ENCODE assay signal across 10 cellular contexts in genomic region chr15:92887869-92888268, GRCh38. TPM values are rescaled to one million over a fixed set of nuclear protein-coding genes. Genes with fewer than 3 reads are reported as not detected.
A peak's percentile ranks its signal among the peaks of the same experiment; 100 is the strongest.
DNase-seq lines count a peak whose midpoint lies in the region; ATAC-seq and TF ChIP-seq lines count a peak whose summit lies in the region.
"Had no signal": no experiment of that assay in that cellular context is flagged by ENCODE, and none has a peak within 500 bp of the region (broad histone marks: within the 10 kb centered on the region; RNA-seq: fewer than 3 reads in every experiment).

No MANE protein-coding gene starts in this region.

- intact Hi-C loops in Panc1 (cut with micrococcal nuclease; ENCODE audit: unreplicated experiment): no loop called here

- peak overlapping the region in 2 of 3 donors; percentile 9 to 59 for H3K27ac Mint-ChIP-seq in CD4-positive, CD25-positive, alpha-beta regulatory T cell
- H3K27ac Mint-ChIP-seq in endothelial cell (ENCODE audit: unreplicated experiment) (peak overlapping the region; percentile 68), WTC11 (no peak overlapping the region)

- no peak for ATAC-seq in CD4-positive, CD25-positive, alpha-beta regulatory T cell (ENCODE audit: low read depth in 2 of 2)
- ATAC-seq in Panc1: no peak
- ATAC-seq in WTC11: no peak
- ATAC-seq in GM21737 (IDR thresholded peaks at IDR 0.05; ENCODE audit: unreplicated experiment): no peak
- no peak for ATAC-seq in GM18868 (IDR thresholded peaks at IDR 0.05; ENCODE audit: unreplicated experiment)
- ATAC-seq: body of pancreas had no signal

- POLR2A ChIA-PET in Panc1 (lab: Charles Lee): interaction anchor here (0.6 to 1.0 kb wide), 3 partner anchors 82 to 92 kb away, joined by 3 to 5 read pairs (median 3); no protein-coding TSS in a partner anchor
- POLR2A ChIA-PET in WTC11 (lab: Charles Lee): interaction anchor here (1.0 kb wide), 1 partner anchor 79 kb away, joined by 4 read pairs; no protein-coding TSS in a partner anchor

- in situ Hi-C loops in Panc1 (cut with HindIII; ENCODE audit: low pct_unique_long_range_greater_than_20kb, low sequenced_read_pairs): no loop called here

- no TSS peak for BruUV-seq in Panc1 (replicated peaks; lab: Mats Ljungman, UMichigan)

- peaks cover 20% of the 10 kb centered on the region for H4K20me1 ChIP-seq in osteoblast (ENCODE audit: insufficient read depth, low read length)

- H3K27ac ChIP-seq in CD4-positive, CD25-positive, alpha-beta regulatory T cell (ENCODE audit: insufficient read depth, low read length, poor library complexity, severe bottlenecking): peak overlapping the region; percentile 100
- H3K27ac ChIP-seq in Panc1 (ENCODE audit: low read length) (peak overlapping the region; percentile 32; the same call in 1 of the 2 replicates), osteoblast (ENCODE audit: low read depth, low read length) (peak overlapping the region; percentile 90)

- peak overlapping the region; percentile 100 for H3K4me3 ChIP-seq in CD4-positive, CD25-positive, alpha-beta regulatory T cell (ENCODE audit: low read depth, low read length)
- H3K4me3 ChIP-seq in Panc1 (ENCODE audit: low read depth in 2 of 2, low read length in 2 of 2) (no peak overlapping the region), osteoblast (ENCODE audit: insufficient read depth, low read length) (no peak overlapping the region)
- H3K4me3 ChIP-seq: body of pancreas had no signal

- peaks cover 49 to 65% (median 50%) of the 10 kb centered on the region in 4 donors for H3K4me1 Mint-ChIP-seq in CD4-positive, CD25-positive, alpha-beta regulatory T cell
- H3K4me1 Mint-ChIP-seq in endothelial cell (ENCODE audit: unreplicated experiment) (peaks cover 27% of the 10 kb centered on the region), WTC11 (peaks cover 30% of the 10 kb centered on the region)

- H3K9me3 ChIP-seq in CD4-positive, CD25-positive, alpha-beta regulatory T cell (ENCODE audit: control insufficient read depth in 2 of 2, low read length in 2 of 2): no peaks in the 10 kb centered on the region
- H3K9me3 ChIP-seq in Panc1 (ENCODE audit: control insufficient read depth, insufficient read depth, low read depth, low read length): no peaks in the 10 kb centered on the region
- H3K9me3 ChIP-seq in osteoblast (ENCODE audit: low read depth, low read length): no peaks in the 10 kb centered on the region
- H3K9me3 ChIP-seq: body of pancreas had no signal

- H3K4me2 ChIP-seq in osteoblast (ENCODE audit: insufficient read depth, low read length): peak overlapping the region; percentile 93

- peak overlapping the region; percentile 69 to 94 (median 86) for H3K4me3 Mint-ChIP-seq in CD4-positive, CD25-positive, alpha-beta regulatory T cell
- H3K4me3 Mint-ChIP-seq in endothelial cell (ENCODE audit: unreplicated experiment): peak overlapping the region; percentile 54
- no peak overlapping the region for H3K4me3 Mint-ChIP-seq in WTC11

- peaks cover 70% of the 10 kb centered on the region for H3K4me1 ChIP-seq in CD4-positive, CD25-positive, alpha-beta regulatory T cell (ENCODE audit: control insufficient read depth, insufficient read depth, low read length, poor library complexity, severe bottlenecking)
- H3K4me1 ChIP-seq in Panc1 (ENCODE audit: control insufficient read depth, insufficient read depth, low read length): peaks cover 32% of the 10 kb centered on the region; the same call in 1 of the 2 replicates
- peaks cover 23% of the 10 kb centered on the region for H3K4me1 ChIP-seq in osteoblast (ENCODE audit: insufficient read depth, low read length)

- peaks cover 74% of the 10 kb centered on the region for H3K36me3 ChIP-seq in CD4-positive, CD25-positive, alpha-beta regulatory T cell (ENCODE audit: control insufficient read depth, insufficient read depth, low read length)
- H3K36me3 ChIP-seq in Panc1 (ENCODE audit: control insufficient read depth, insufficient read depth, low read length): peaks cover 81% of the 10 kb centered on the region
- peaks cover 61% of the 10 kb centered on the region for H3K36me3 ChIP-seq in osteoblast (ENCODE audit: insufficient read depth, low read length)

- H3K36me3 Mint-ChIP-seq in CD4-positive, CD25-positive, alpha-beta regulatory T cell: peaks cover 67% of the 10 kb centered on the region
- H3K36me3 Mint-ChIP-seq in endothelial cell (ENCODE audit: low read depth, unreplicated experiment) (peaks cover 50% of the 10 kb centered on the region), WTC11 (peaks cover 84% of the 10 kb centered on the region)

- H3K9me3 Mint-ChIP-seq in CD4-positive, CD25-positive, alpha-beta regulatory T cell: peaks cover 0 to 3% (median 0%) of the 10 kb centered on the region in 7 donors
- H3K9me3 Mint-ChIP-seq in endothelial cell (ENCODE audit: unreplicated experiment): no peaks in the 10 kb centered on the region
- peaks cover 3% of the 10 kb centered on the region; the same call in 1 of the 2 replicates for H3K9me3 Mint-ChIP-seq in WTC11

- H3K79me2 ChIP-seq in osteoblast (ENCODE audit: insufficient read depth, low read length): peaks cover 99% of the 10 kb centered on the region

- H3K27me3 ChIP-seq in CD4-positive, CD25-positive, alpha-beta regulatory T cell (ENCODE audit: control insufficient read depth, insufficient read depth, low read length): no peaks in the 10 kb centered on the region
- no peaks in the 10 kb centered on the region for H3K27me3 ChIP-seq in Panc1 (ENCODE audit: control insufficient read depth, insufficient read depth, low read length)
- H3K27me3 ChIP-seq in osteoblast (ENCODE audit: insufficient read depth, low read length): no peaks in the 10 kb centered on the region
- H3K27me3 ChIP-seq: body of pancreas had no signal

- CTCF ChIA-PET in Panc1 (lab: Charles Lee): no interaction called here
- CTCF ChIA-PET in WTC11 (lab: Charles Lee): interaction anchor here (1.9 kb wide), 1 partner anchor 12 kb away, joined by 5 read pairs; the partner anchor contains the start of gene CHD2

- H2AFZ ChIP-seq in osteoblast (ENCODE audit: low read length): no peak overlapping the region

- DNase-seq in CD4-positive, CD25-positive, alpha-beta regulatory T cell: peak in 1 of 3 donors; percentile 16
- DNase-seq in Panc1 (ENCODE audit: low read depth, low spot score) (no peak), endothelial cell (ENCODE audit: low spot score) (no peak), osteoblast (ENCODE audit: insufficient read length, low spot score, missing footprints) (no peak), WTC11 (ENCODE audit: low spot score) (no peak), NCI-H1092 (lab: John Stamatoyannopoulos, UW) (no peak)
- DNase-seq: body of pancreas, NCI-H526 treated with DMSO at 0.1 percent for 48 hours had no signal

- H3K27me3 Mint-ChIP-seq in CD4-positive, CD25-positive, alpha-beta regulatory T cell: peaks cover 13% of the 10 kb centered on the region
- H3K27me3 Mint-ChIP-seq in endothelial cell (ENCODE audit: unreplicated experiment) (peaks cover 9% of the 10 kb centered on the region), WTC11 (ENCODE audit: low read depth) (no peaks in the 10 kb centered on the region)

- TF ChIP-seq CTCF in Panc1 (IDR thresholded peaks at IDR 0.05) (no peak), endothelial cell (IDR thresholded peaks at IDR 0.05; ENCODE audit: unreplicated experiment) (no peak), osteoblast (IDR thresholded peaks at IDR 0.05; ENCODE audit: extremely low read depth, low read depth, low read length) (no peak), WTC11 (IDR thresholded peaks at IDR 0.05) (no peak)

TF ChIP-seq in WTC11, 78 proteins besides CTCF, POLR2A, EP300 and RAD21 (continues in another document):
- no peak for TF ChIP-seq E2F1 (CRISPR knock-in tag; IDR thresholded peaks at IDR 0.05)
- TF ChIP-seq E2F5 (CRISPR knock-in tag; IDR thresholded peaks at IDR 0.05): no peak
- no peak for TF ChIP-seq MLX (CRISPR knock-in tag; IDR thresholded peaks at IDR 0.05)
- TF ChIP-seq MXD4 (CRISPR knock-in tag; IDR thresholded peaks at IDR 0.05; ENCODE audit: borderline replicate concordance): no peak
- no peak for TF ChIP-seq ZNF263 (CRISPR knock-in tag; IDR thresholded peaks at IDR 0.05; ENCODE audit: low read depth)
- no peak for TF ChIP-seq PREB (CRISPR knock-in tag; IDR thresholded peaks at IDR 0.05; ENCODE audit: borderline replicate concordance)

RNA-seq across cellular contexts. Expression of gene CHD2, which starts 12.3 kb away (rescaled TPM):
- total RNA-seq in CD4-positive, CD25-positive, alpha-beta regulatory T cell: 579 TPM
- polyA plus RNA-seq in CD4-positive, CD25-positive, alpha-beta regulatory T cell: 10 to 100 TPM; 44.3 to 52.1 (median 48.6) TPM
- total RNA-seq in Panc1 (2021; ENCODE audit: unreplicated experiment): 81.8 TPM
- polyA plus RNA-seq in Panc1 (2012; ENCODE audit: insufficient read length): 43.9 TPM
- total RNA-seq in endothelial cell (ENCODE audit: unreplicated experiment): 96.3 TPM
- 94.0 and 98.8 TPM in 2 replicates for total RNA-seq in osteoblast
- total RNA-seq in WTC11 (2021): 75.8 to 101 TPM (median 87.6 TPM) in 3 replicates

Comparison
In these comparisons a context has a peak if more than half of its experiments do, and no peak if none do; other contexts are left out.
1. H3K27ac ChIP-seq: peak in every context shown above with its lines; median percentile 100 in CD4-positive, CD25-positive, alpha-beta regulatory T cell; 90 in osteoblast; 32 in Panc1.